Comparison of ENCODE assay signal across 27 cellular contexts in genomic region chr18:40404284-40404683, GRCh38.
"Had no signal": no experiment of that assay in that cellular context is flagged by ENCODE, and none has a peak within 500 bp of the region (broad histone marks: within the 10 kb centered on the region; RNA-seq: fewer than 3 reads in every experiment).

No MANE protein-coding gene starts in this region.

- DNase-seq: activated B cell treated with CpG ODN at 0.5 μM for 24 hours; activated CD4-positive, alpha-beta memory T cell treated with anti-CD3 and anti-CD28 coated beads for 36 hours; activated CD4-positive, alpha-beta T cell treated with anti-CD3 and anti-CD28 coated beads for 1 hour; activated CD4-positive, alpha-beta T cell treated with anti-CD3 and anti-CD28 coated beads, Interleukin-2, amount 10 ng/mL, durations not matched to agents 24 days and 14 days; activated CD8-positive, alpha-beta memory T cell treated with anti-CD3 and anti-CD28 coated beads for 24 hours; activated effector memory CD4-positive, alpha-beta T cell treated with anti-CD3 and anti-CD28 coated beads, Interleukin-2, amount 50 U/mL, for 16 hours; activated naive CD4-positive, alpha-beta T cell treated with anti-CD3 and anti-CD28 coated beads for 36 hours; activated naive CD8-positive, alpha-beta T cell treated with anti-CD3 and anti-CD28 coated beads for 36 hours; activated T-cell treated with anti-CD3 and anti-CD28 coated beads, Interleukin-2, amount 50 U/mL, for 4 hours; adrenal gland; anterior cingulate cortex; caudate nucleus; NCI-H1105 treated with DMSO at 0.1 percent for 48 hours; NCI-H1436 treated with DMSO at 0.1 percent for 48 hours; NCI-H187; NCI-H2081; NCI-H510A treated with DMSO at 0.1 percent for 48 hours; NCI-H69; NK-92 treated with Interleukin-12 subunit alpha and Interleukin-12 subunit beta, amount 100 ng/mL, for 24 hours; PC-3; SHP77; T-helper 17 cell; T-helper 9 cell had no signal

- H3K36me3 ChIP-seq: adrenal gland, breast epithelium, SJSA1 had no signal

- FAIRE-seq: RCC 7860 had no signal

- H3K27me3 ChIP-seq: adrenal gland, breast epithelium, SJSA1 had no signal

- H3K4me3 ChIP-seq: adrenal gland, breast epithelium, coronary artery, SJSA1 had no signal

- ATAC-seq: activated T-cell treated with anti-CD3 and anti-CD28 coated beads, Interleukin-2, amount 50 U/mL, for 4 hours; PC-3; T-helper 17 cell had no signal

- H3K4me1 ChIP-seq: adrenal gland, breast epithelium, SJSA1 had no signal

- H3K9me3 ChIP-seq: adrenal gland, breast epithelium, SJSA1 had no signal

- H3K27ac ChIP-seq: adrenal gland, breast epithelium, coronary artery, SJSA1 had no signal
